In genomic region chr12:108985750-108986149, GRCh38 we compare ENCODE assay signal across 22 cellular contexts. TPM values are rescaled to one million over a fixed set of nuclear protein-coding genes. Genes with fewer than 3 reads are reported as not detected.
DNase-seq lines count a peak whose midpoint lies in the region; ATAC-seq, FAIRE-seq and TF ChIP-seq lines count a peak whose summit lies in the region.
"Had no signal": no experiment of that assay in that cellular context is flagged by ENCODE, and none has a peak within 500 bp of the region (broad histone marks: within the 10 kb centered on the region; RNA-seq: fewer than 3 reads in every experiment).

No MANE protein-coding gene starts in this region.

- H3K9ac ChIP-seq in K562 (ENCODE audit: insufficient read depth in 1 of 2, low read depth in 2 of 2, low read length in 2 of 2), result no peak overlapping the region
- H3K9ac ChIP-seq: BLaER1 had no signal

- FAIRE-seq in K562 (lab: Jason Lieb, UNC), result no peak
- FAIRE-seq: G401.6, GM12891 had no signal

- no peak for TF ChIP-seq RAD21 in K562 (CRISPR knock-in tag; conservative IDR thresholded peaks at IDR 0.05 in 1 of 2, IDR thresholded peaks at IDR 0.05 in 1 of 2)

- CTCF ChIA-PET in K562 (lab: Yijun Ruan, JAX; ENCODE audit: low intra/inter-chr PET ratio), result no interaction called here

- in situ Hi-C loops in K562 (cut with MboI), result no loop called here
- in situ Hi-C loops in ACHN (cut with HindIII; ENCODE audit: low pct_ligation_motif_present, low pct_unique_long_range_greater_than_20kb, low sequenced_read_pairs), result no loop called here

- H3K36me3 ChIP-seq in K562 (ENCODE audit: control insufficient read depth, insufficient read depth, low read length), result no peaks in the 10 kb centered on the region
- H3K36me3 ChIP-seq: BLaER1, HAP-1 had no signal

- H3K27me3 ChIP-seq in K562 (ENCODE audit: control insufficient read depth in 2 of 2, insufficient read depth in 2 of 2, low read length in 2 of 2), result no peaks in the 10 kb centered on the region
- H3K27me3 ChIP-seq: BLaER1 had no signal

- intact Hi-C loops in K562 (cut with micrococcal nuclease), result no loop called here

- no peak for TF ChIP-seq CTCF in K562 (IDR thresholded peaks at IDR 0.05 in 2 of 3, conservative IDR thresholded peaks at IDR 0.05 in 1 of 3; ENCODE audit: insufficient read depth in 2 of 3, low read depth in 1 of 3, low read length in 3 of 3)

- TF ChIP-seq POLR2A in K562 (conservative IDR thresholded peaks at IDR 0.05), result no peak
- TF ChIP-seq POLR2A in erythroblast (IDR thresholded peaks at IDR 0.05; ENCODE audit: low read length), result no peak

- peak; percentile 69 for DNase-seq in NCI-H2171 treated with DMSO at 0.1 percent for 48 hours (lab: John Stamatoyannopoulos, UW)
- no peak for DNase-seq in NCI-H2171 (lab: John Stamatoyannopoulos, UW)
- no peak for DNase-seq in K562 (ENCODE audit: extremely low read depth in 1 of 4, low spot score in 3 of 4)
- no peak for DNase-seq in NCI-H526 treated with DMSO at 0.1 percent for 48 hours (lab: John Stamatoyannopoulos, UW)
- no peak for DNase-seq in erythroblast (lab: John Stamatoyannopoulos, UW)
- no peak for DNase-seq in stimulated activated CD4-positive, alpha-beta T cell treated with anti-CD3 and anti-CD28 coated beads, Interleukin-15, amount 100 ng/mL, for 24 hours
- no peak for DNase-seq in ACHN
- DNase-seq: AML-193; Calu3; CD4-positive, CD25-positive, alpha-beta regulatory T cell; DMS 273 treated with DMSO at 0.1 percent for 48 hours; DMS79; GOT3 had no signal

- no peak overlapping the region for H3K4me3 ChIP-seq in K562
- H3K4me3 ChIP-seq: BLaER1, HAP-1 had no signal

- POLR2A ChIA-PET in K562 (lab: Yijun Ruan, JAX), result no interaction called here

- no peaks in the 10 kb centered on the region for H3K79me2 ChIP-seq in K562 (ENCODE audit: control insufficient read depth, insufficient read depth, low read length)

- no peaks in the 10 kb centered on the region for H4K20me1 ChIP-seq in K562 (replicated peaks; ENCODE audit: control insufficient read depth, insufficient read depth, low read length)
- H4K20me1 ChIP-seq: BLaER1 had no signal

- 0% methylated on average over 2 of the region's 2 CpGs for WGBS in K562 (ENCODE audit: insufficient coverage, low coverage, missing lambda C conversion rate)

- H3K9me1 ChIP-seq in K562 (ENCODE audit: control insufficient read depth, insufficient read depth, low read length), result no peaks in the 10 kb centered on the region

- H3K27ac ChIP-seq in K562 (ENCODE audit: extremely low read depth, low read depth, low read length), result no peak overlapping the region
- H3K27ac ChIP-seq: 22Rv1, BLaER1 had no signal

- H3K9me3 ChIP-seq in K562 (replicated peaks; ENCODE audit: control insufficient read depth, insufficient read depth, low read depth, low read length), result peaks cover 3% of the 10 kb centered on the region; the same call in 1 of the 2 replicates
- H3K9me3 ChIP-seq: BLaER1, HAP-1 had no signal

- no TSS peak for BruUV-seq in K562 (replicated peaks; lab: Mats Ljungman, UMichigan)

- no peak for ATAC-seq in K562
- ATAC-seq in esophagus mucosa, result peak; percentile 52

- TF ChIP-seq EP300 in K562 (IDR thresholded peaks at IDR 0.05; ENCODE audit: low read length), result no peak

- no peaks in the 10 kb centered on the region for H3K4me1 ChIP-seq in K562 (replicated peaks in 1 of 2; ENCODE audit: control insufficient read depth in 2 of 2, insufficient read depth in 2 of 2, low read length in 2 of 2)
- H3K4me1 ChIP-seq: BLaER1, HAP-1 had no signal

- no peak overlapping the region for H3K4me2 ChIP-seq in K562 (ENCODE audit: insufficient read depth, low read length)
- H3K4me2 ChIP-seq: BLaER1 had no signal

- H2AFZ ChIP-seq in K562 (ENCODE audit: low read depth, low read length), result no peak overlapping the region

TF ChIP-seq in K562, 482 proteins besides CTCF, POLR2A, EP300 and RAD21:
- TF ChIP-seq CEBPB (tag; IDR thresholded peaks at IDR 0.05), result 0 out of 2 replicates have a peak, but pooled peaks have one; percentile 27
- no peak for TF ChIP-seq RFX5 (IDR thresholded peaks at IDR 0.05; ENCODE audit: low read depth, low read length)

RNA-seq across cellular contexts. Expression of gene SVOP, which starts 35.1 kb away (rescaled TPM):
- not detected in 2 replicates for total RNA-seq in K562 (2011; cell fraction: chromatin; rRNA removed; ENCODE audit: low replicate concordance)
- total RNA-seq in K562 (2011; cell fraction: nucleolus; rRNA removed), result not detected in 2 replicates
- 0.07 TPM in 1 of 2 replicates, not detected in the other for total RNA-seq in K562 (2011; cell fraction: nucleoplasm; rRNA removed)
- total RNA-seq in K562 (2014; rRNA removed), result 0.05 and 0.08 TPM in 2 replicates
- 0.04 TPM in 1 of 2 replicates, not detected in the other for total RNA-seq in K562 (2014; rRNA removed; fragmentation: Illumina TruSeq; extraction: Trizol)
- 0.07 and 0.08 TPM in 2 replicates for total RNA-seq in K562 (2015; rRNA removed; fragmentation: Illumina TruSeq; extraction: Trizol)
- 0.09 TPM in 2 replicates for total RNA-seq in K562 (2021)
- 0.01 TPM in 2 replicates for polyA plus RNA-seq in K562 (2011; rRNA removed)
- 0.01 and 0.03 TPM in 2 replicates for polyA plus RNA-seq in K562 (2011; cell fraction: cytosol; rRNA removed)
- polyA plus RNA-seq in K562 (2011; cell fraction: nucleus; rRNA removed), result not detected in 2 replicates
- 0.07 and 0.15 TPM in 2 replicates for polyA plus RNA-seq in K562 (2012)
- 0.04 and 0.07 TPM in 2 replicates for polyA plus RNA-seq in K562 (2014; fragmentation: Illumina TruSeq; extraction: Trizol)
- polyA plus RNA-seq in K562 (2014; fragmentation: Nextera tagmentation; extraction: Ambion mirVana), result under 1 TPM in 1 of 2 experiments, not detected in 1; 0.01 TPM
- polyA plus RNA-seq in K562 (2014; rRNA removed), result 0.07 and 0.12 TPM in 2 replicates
- not detected in 2 replicates for polyA minus RNA-seq in K562 (2011; rRNA and poly(A)+ RNA removed)
- polyA minus RNA-seq in K562 (2011; cell fraction: cytosol; rRNA and poly(A)+ RNA removed), result not detected in 2 replicates
- polyA minus RNA-seq in K562 (2011; cell fraction: nucleus; rRNA and poly(A)+ RNA removed), result under 0.01 TPM in 2 replicates
- not detected for total RNA-seq in esophagus mucosa
- total RNA-seq: A673; Calu3; CD4-positive, CD25-positive, alpha-beta regulatory T cell; HT-29 had no signal
- polyA plus RNA-seq: CD4-positive, CD25-positive, alpha-beta regulatory T cell; IgD-negative memory B cell had no signal
